ENCODE assay signal across 18 cellular contexts in genomic region chr7:112357136-112357535, GRCh38.
"Had no signal": no experiment of that assay in that cellular context is flagged by ENCODE, and none has a peak within 500 bp of the region (broad histone marks: within the 10 kb centered on the region; RNA-seq: fewer than 3 reads in every experiment).

No MANE protein-coding gene starts in this region.

- H3K27ac ChIP-seq: epithelial cell of prostate, gastrocnemius medialis, heart left ventricle, neutrophil, parathyroid adenoma, tibial artery had no signal

- FAIRE-seq: urothelium cell line had no signal

- ATAC-seq: gastrocnemius medialis, heart left ventricle, left lobe of liver had no signal

- DNase-seq: activated CD4-positive, alpha-beta T cell treated with anti-CD3 and anti-CD28 coated beads, Interleukin-2, amount 50 U/mL, for 1 hour; activated CD8-positive, alpha-beta memory T cell treated with anti-CD3 and anti-CD28 coated beads for 24 hours; activated naive CD8-positive, alpha-beta T cell treated with anti-CD3 and anti-CD28 coated beads for 36 hours; amygdala; effector memory CD4-positive, alpha-beta T cell; gastrocnemius medialis; heart left ventricle; islet precursor cell; mammary epithelial cell; naive B cell; stimulated activated CD4-positive, alpha-beta T cell treated with anti-CD3 and anti-CD28 coated beads, Interleukin-4, amount 100 ng/mL, for 1 hour; stimulated activated naive CD4-positive, alpha-beta T cell; tibial artery had no signal

- H3K9ac ChIP-seq: parathyroid adenoma had no signal

- H3K4me3 ChIP-seq: gastrocnemius medialis, heart left ventricle, tibial artery had no signal

- H2AFZ ChIP-seq: parathyroid adenoma had no signal

- H3K36me3 ChIP-seq: gastrocnemius medialis, heart left ventricle, neutrophil, tibial artery had no signal

- H3K79me2 ChIP-seq: parathyroid adenoma had no signal

- H3K4me1 ChIP-seq: heart left ventricle, parathyroid adenoma, tibial artery had no signal

- H3K9me3 ChIP-seq: neutrophil had no signal

- H3K27me3 ChIP-seq: gastrocnemius medialis, heart left ventricle, neutrophil, tibial artery had no signal
